Comparison of ENCODE assay signal across 24 cellular contexts in the genomic region with DNA sequence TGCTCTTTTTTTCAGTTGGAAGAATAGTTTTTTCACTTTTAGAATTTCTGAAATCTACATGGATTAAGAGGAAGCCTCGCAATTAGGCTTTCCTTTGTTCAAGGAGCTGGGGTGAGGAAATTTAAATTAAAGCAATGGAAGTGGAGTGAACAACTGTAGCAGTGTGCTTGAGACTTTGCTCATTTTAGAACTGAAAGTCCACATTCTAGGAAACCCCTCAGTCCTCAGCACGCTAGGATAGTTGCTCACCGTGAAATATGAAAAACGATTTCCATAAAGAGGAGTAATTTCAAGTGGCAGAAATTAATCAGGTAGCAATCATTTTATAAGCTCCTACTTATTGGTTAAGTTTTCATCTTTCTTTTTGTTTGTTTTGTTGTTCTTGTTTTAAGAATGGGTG.
"Had no signal": no experiment of that assay in that cellular context is flagged by ENCODE, and none has a peak within 500 bp of the region (broad histone marks: within the 10 kb centered on the region; RNA-seq: fewer than 3 reads in every experiment).

No MANE protein-coding gene starts in this region.

- DNase-seq: IMR-90, Karpas-422, KG1, MG63, NCI-H1092, NCI-H1436 treated with DMSO at 0.1 percent for 48 hours, NCI-H1694, NCI-H187 treated with DMSO at 0.1 percent for 48 hours, NCI-H2029 treated with DMSO at 0.1 percent for 48 hours, NCI-H2171, NCI-H226, NCI-H446, NCI-H510A, NCI-H524 treated with DMSO at 0.1 percent for 48 hours, NCI-H69, NCI-H774, SHP77, SJCRH30, T-helper 1 cell, T-helper 17 cell had no signal

- H3K4me1 ChIP-seq: SJCRH30 had no signal

- H3K4me3 ChIP-seq: MG63, SJCRH30 had no signal

- H3K36me3 ChIP-seq: MG63, SJCRH30 had no signal

- H3K4me1 Mint-ChIP-seq: T-helper 17 cell had no signal

- H3K4me3 Mint-ChIP-seq: T-helper 17 cell had no signal

- H3K27ac Mint-ChIP-seq: T-helper 17 cell had no signal

- H3K9me3 ChIP-seq: MG63, SJCRH30 had no signal

- ATAC-seq: HepG2, Panc1, SK-N-SH treated with all-trans-retinoic acid at 6 μM for 48 hours, T-helper 17 cell had no signal

- H3K27me3 ChIP-seq: MG63, SJCRH30 had no signal

- H3K27ac ChIP-seq: RWPE1, SJCRH30 had no signal
